ENCODE assay signal across 22 cellular contexts in the genomic region with DNA sequence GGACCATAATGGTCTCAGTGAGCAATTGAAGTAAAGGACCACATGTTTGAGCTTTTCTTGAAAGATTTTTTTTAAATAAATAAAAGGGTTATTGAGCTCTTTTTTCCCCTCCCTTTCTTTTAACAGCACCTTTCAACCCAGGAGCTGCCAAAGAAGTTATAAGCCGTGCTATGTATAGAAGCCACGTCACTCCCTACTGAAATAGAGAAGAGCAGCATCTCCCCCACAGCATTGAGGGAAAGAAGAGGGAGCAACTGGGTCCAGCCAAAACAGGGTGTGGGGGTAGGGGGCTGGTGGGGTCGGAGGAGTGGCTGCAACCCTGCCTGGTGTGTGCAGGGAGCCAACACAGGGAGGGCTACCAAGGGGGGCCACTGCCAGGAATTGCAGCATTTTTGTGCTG.
"Had no signal": no experiment of that assay in that cellular context is flagged by ENCODE, and none has a peak within 500 bp of the region (broad histone marks: within the 10 kb centered on the region; RNA-seq: fewer than 3 reads in every experiment).

No MANE protein-coding gene starts in this region.

- H3K4me1 ChIP-seq: Peyer's patch, SJCRH30 had no signal

- H3K36me3 ChIP-seq: MG63, Peyer's patch, SJCRH30 had no signal

- DNase-seq: KBM-7, MG63, MV-4-11, NCI-H1048, NCI-H1105, NCI-H1417, NCI-H1436 treated with DMSO at 0.1 percent for 48 hours, NCI-H1694, NCI-H187 treated with DMSO at 0.1 percent for 48 hours, NCI-H2029 treated with DMSO at 0.1 percent for 48 hours, NCI-H2107, NCI-H2227 treated with DMSO at 0.1 percent for 48 hours, NCI-H524, NCI-H526 treated with DMSO at 0.1 percent for 48 hours, NCI-H774, OCI-M1, PC-9, Peyer's patch, SHP77 treated with DMSO at 0.1 percent for 48 hours, SJCRH30 had no signal

- H3K27me3 ChIP-seq: Peyer's patch, SJCRH30 had no signal

- H3K4me3 ChIP-seq: MG63, PC-9, Peyer's patch, SJCRH30 had no signal

- H3K27ac ChIP-seq: PC-9, Peyer's patch, SJCRH30 had no signal

- ATAC-seq: Right ventricle myocardium inferior, SK-N-SH treated with all-trans-retinoic acid at 6 μM for 48 hours had no signal

- H3K9me3 ChIP-seq: MG63, Peyer's patch, SJCRH30 had no signal
